ENCODE assay signal across 8 cellular contexts in genomic region chr6:105992315-105992961, GRCh38.
DNase-seq lines count a peak whose midpoint lies in the region; ATAC-seq and TF ChIP-seq lines count a peak whose summit lies in the region.

No MANE protein-coding gene starts in this region.

- peak overlapping the region; percentile 47 for H3K4me3 ChIP-seq in GM12875 (ENCODE audit: low read depth, low read length)
- peak overlapping the region; percentile 70 for H3K4me3 ChIP-seq in right cardiac atrium (ENCODE audit: low read length)
- peak overlapping the region; percentile 40 to 82 for H3K4me3 ChIP-seq in aorta (ENCODE audit: low read length in 2 of 2)

- no peak for TF ChIP-seq CTCF in GM12875 (IDR thresholded peaks at IDR 0.05; ENCODE audit: borderline replicate concordance, insufficient read depth, low read depth, low read length)

- H3K36me3 ChIP-seq in aorta (ENCODE audit: control insufficient read depth in 1 of 2, insufficient read depth in 2 of 2, low read length in 1 of 2), result no peaks in the 10 kb centered on the region

- peaks cover 4% of the 10 kb centered on the region for H3K4me1 ChIP-seq in right cardiac atrium (ENCODE audit: control insufficient read depth, insufficient read depth, low read length)
- no peaks in the 10 kb centered on the region for H3K4me1 ChIP-seq in aorta (ENCODE audit: control insufficient read depth in 1 of 2, insufficient read depth in 2 of 2, low read length in 2 of 2)

- H3K27me3 ChIP-seq in right cardiac atrium (ENCODE audit: control insufficient read depth, insufficient read depth) (no peaks in the 10 kb centered on the region), aorta (ENCODE audit: control insufficient read depth in 1 of 2, insufficient read depth in 2 of 2, low read length in 1 of 2) (peaks cover 0 to 3% of the 10 kb centered on the region in 2 donors)

- H3K27ac ChIP-seq in right cardiac atrium (ENCODE audit: low read length) (no peak overlapping the region), aorta (ENCODE audit: low read depth in 1 of 2, low read length in 2 of 2) (no peak overlapping the region)

- ATAC-seq in HG02571 (IDR thresholded peaks at IDR 0.05; ENCODE audit: unreplicated experiment) (peak; percentile 78), right cardiac atrium (peak; percentile 95 to 97), aorta (ENCODE audit: low FRiP score) (peak; percentile 92)

- peak; percentile 75 for DNase-seq in NCI-H1048 (lab: John Stamatoyannopoulos, UW)
- DNase-seq in T-helper 1 cell, result peak; percentile 76 to 94 (median 82)
- peak in 43 of 58 donors; percentile 11 to 63 (median 37) for DNase-seq in anterior cingulate cortex (lab: John Stamatoyannopoulos, UW)
- DNase-seq in right cardiac atrium, result peak; percentile 77 to 94 (median 92)
- DNase-seq in retina, result peak; percentile 96
- peak; percentile 88 to 91 for DNase-seq in aorta

- intact Hi-C loops in right cardiac atrium (cut with DNase I) (no loop called here), aorta (cut with DNase I) (no loop called here)

- H3K9me3 ChIP-seq in right cardiac atrium (ENCODE audit: control insufficient read depth, low read length) (no peaks in the 10 kb centered on the region), aorta (ENCODE audit: control insufficient read depth, low read length) (no peaks in the 10 kb centered on the region)

- 2% methylated on average over 34 of the region's 34 CpGs for WGBS in right cardiac atrium
- 1 to 2% methylated on average over 34 of the region's 34 CpGs for WGBS in aorta, 2 donors

Comparison
In these comparisons a context has a peak if more than half of its experiments do, and no peak if none do; other contexts are left out.
1. DNase-seq: peak in every context shown above with its lines; median percentile 96 in retina; 92 in right cardiac atrium; 90 in aorta; 82 in T-helper 1 cell; 75 in NCI-H1048; 37 in anterior cingulate cortex.